Comparison of ENCODE assay signal across 21 cellular contexts in genomic region chr20:1295276-1295930, GRCh38. TPM values are rescaled to one million over a fixed set of nuclear protein-coding genes. Genes with fewer than 3 reads are reported as not detected.
DNase-seq lines count a peak whose midpoint lies in the region; FAIRE-seq and TF ChIP-seq lines count a peak whose summit lies in the region.
"Had no signal": no experiment of that assay in that cellular context is flagged by ENCODE, and none has a peak within 500 bp of the region (broad histone marks: within the 10 kb centered on the region; RNA-seq: fewer than 3 reads in every experiment).

No MANE protein-coding gene starts in this region.

- H3K9ac ChIP-seq in mesenchymal stem cell (ENCODE audit: low read length), result no peak overlapping the region

- TF ChIP-seq POLR2A in sigmoid colon (IDR thresholded peaks at IDR 0.05), result no peak

- H3K14ac ChIP-seq in mesenchymal stem cell (ENCODE audit: low read length in 2 of 2), result no peak overlapping the region

- H3K27ac ChIP-seq in dorsolateral prefrontal cortex (peak overlapping the region in 35 of 59 donors; percentile 4 to 89 (median 56)), mesenchymal stem cell (ENCODE audit: low read length, poor library complexity, severe bottlenecking) (no peak overlapping the region), sigmoid colon (no peak overlapping the region)
- H3K27ac ChIP-seq: A549, PC-9, SJSA1 had no signal

- H2BK15ac ChIP-seq in mesenchymal stem cell (ENCODE audit: low read depth, poor library complexity, severe bottlenecking), result no peak overlapping the region

- no peaks in the 10 kb centered on the region for H3K9me3 Mint-ChIP-seq in mesothelial cell of epicardium
- H3K9me3 Mint-ChIP-seq: CD4-positive, alpha-beta memory T cell had no signal

- no peaks in the 10 kb centered on the region for H3K9me3 ChIP-seq in mesenchymal stem cell (ENCODE audit: control insufficient read depth, low read length)
- H3K9me3 ChIP-seq in sigmoid colon, result no peaks in the 10 kb centered on the region
- H3K9me3 ChIP-seq: A549, SJSA1 had no signal

- H2BK120ac ChIP-seq in mesenchymal stem cell (ENCODE audit: low read depth, low read length), result no peak overlapping the region

- H3K4me3 Mint-ChIP-seq in mesothelial cell of epicardium, result no peak overlapping the region
- H3K4me3 Mint-ChIP-seq: CD4-positive, alpha-beta memory T cell had no signal

- no peak overlapping the region for H3K27ac Mint-ChIP-seq in mesothelial cell of epicardium

- H4K8ac ChIP-seq in mesenchymal stem cell (ENCODE audit: low read length), result peak overlapping the region; percentile 31

- no peak overlapping the region for H3K18ac ChIP-seq in mesenchymal stem cell (ENCODE audit: low read depth in 1 of 2, low read length in 2 of 2)

- H3K36me3 ChIP-seq in bronchial epithelial cell (ENCODE audit: control insufficient read depth, insufficient read depth, low read length) (no peaks in the 10 kb centered on the region), mesenchymal stem cell (ENCODE audit: control insufficient read depth in 1 of 2, insufficient read depth in 2 of 2, low read depth in 1 of 2, low read length in 2 of 2) (peaks cover 31 to 63% of the 10 kb centered on the region in 2 experiments), sigmoid colon (peaks cover 0 to 22% (median 0%) of the 10 kb centered on the region in 4 donors)

- TF ChIP-seq EP300 in sigmoid colon (IDR thresholded peaks at IDR 0.05), result no peak

- H3K4ac ChIP-seq in mesenchymal stem cell (ENCODE audit: low read depth in 1 of 2, low read length in 2 of 2), result no peak overlapping the region

- H3K27me3 ChIP-seq in bronchial epithelial cell (ENCODE audit: control insufficient read depth, insufficient read depth, low read length) (no peaks in the 10 kb centered on the region), dorsolateral prefrontal cortex (no peaks in the 10 kb centered on the region), mesenchymal stem cell (ENCODE audit: control insufficient read depth in 1 of 2, insufficient read depth in 1 of 2, low read length in 2 of 2) (no peaks in the 10 kb centered on the region), sigmoid colon (no peaks in the 10 kb centered on the region)
- H3K27me3 ChIP-seq: SJSA1 had no signal

- no peak overlapping the region for H2AK5ac ChIP-seq in mesenchymal stem cell (ENCODE audit: low read length, severe bottlenecking)

- H3K23ac ChIP-seq in mesenchymal stem cell (ENCODE audit: low read length in 2 of 2), result no peak overlapping the region

- no peaks in the 10 kb centered on the region for H3K4me1 Mint-ChIP-seq in mesothelial cell of epicardium

- H3K4me2 ChIP-seq in mesenchymal stem cell (ENCODE audit: low read length, poor library complexity, severe bottlenecking), result no peak overlapping the region
- H3K4me2 ChIP-seq: A549, PC-9 had no signal

- peaks cover 3% of the 10 kb centered on the region for H3K27me3 Mint-ChIP-seq in mesothelial cell of epicardium (ENCODE audit: low read depth)
- H3K27me3 Mint-ChIP-seq: CD4-positive, alpha-beta memory T cell had no signal

- intact Hi-C loops in dorsolateral prefrontal cortex (cut with DNase I) (no loop called here), sigmoid colon (cut with DNase I) (no loop called here)

- peaks cover 9% of the 10 kb centered on the region for H3K4me1 ChIP-seq in mesenchymal stem cell (ENCODE audit: control insufficient read depth, insufficient read depth, low read depth, low read length)
- H3K4me1 ChIP-seq in sigmoid colon, result no peaks in the 10 kb centered on the region
- H3K4me1 ChIP-seq: A549 had no signal

- FAIRE-seq in bronchial epithelial cell (lab: Jason Lieb, UNC), result peak; percentile 80
- FAIRE-seq: A549 had no signal

- H2BK12ac ChIP-seq in mesenchymal stem cell (ENCODE audit: low read length in 2 of 2), result no peak overlapping the region

- H3K4me3 ChIP-seq in bronchial epithelial cell (ENCODE audit: low read depth, low read length) (no peak overlapping the region), dorsolateral prefrontal cortex (no peak overlapping the region), mesenchymal stem cell (ENCODE audit: insufficient read depth in 1 of 2, low read depth in 1 of 2, low read length in 2 of 2) (no peak overlapping the region), sigmoid colon (no peak overlapping the region)
- H3K4me3 ChIP-seq: A549, PC-9, SJSA1 had no signal

- DNase-seq in bronchial epithelial cell (ENCODE audit: low read depth), result no peak
- peak in 1 of 10 donors; percentile 36 for DNase-seq in dorsolateral prefrontal cortex
- DNase-seq in mesenchymal stem cell, result no peak
- peak; percentile 46 for DNase-seq in sigmoid colon
- no peak for DNase-seq in mesothelial cell of epicardium (ENCODE audit: low spot score in 2 of 2, unreplicated experiment in 2 of 2)
- no peak for DNase-seq in AG20443 (ENCODE audit: low spot score)
- DNase-seq in NCI-H128 (lab: John Stamatoyannopoulos, UW; ENCODE audit: unreplicated experiment), result no peak
- DNase-seq: C1 segment of cervical spinal cord; CD4-positive, alpha-beta memory T cell; COR-L47; DMS53; H7; KBM-7; MV-4-11; NCI-H1105 treated with DMSO at 0.1 percent for 48 hours; NCI-H446; NCI-H524 treated with DMSO at 0.1 percent for 48 hours; NCI-H774; PC-9 had no signal

- no peaks in the 10 kb centered on the region for H3K36me3 Mint-ChIP-seq in mesothelial cell of epicardium

- peaks cover 39% of the 10 kb centered on the region for H3K79me1 ChIP-seq in mesenchymal stem cell (replicated peaks; ENCODE audit: low read length, poor library complexity, severe bottlenecking)

- 96% methylated on average over 20 of the region's 20 CpGs for WGBS in mesenchymal stem cell
- WGBS in sigmoid colon, 2 donors, result 96 to 97% methylated on average over 20 of the region's 20 CpGs

- H2BK5ac ChIP-seq in mesenchymal stem cell (ENCODE audit: low read depth, low read length, poor library complexity, severe bottlenecking), result no peak overlapping the region

- TF ChIP-seq CTCF in bronchial epithelial cell (IDR thresholded peaks at IDR 0.05; ENCODE audit: insufficient read depth, low read length, severe bottlenecking), result no peak
- no peak for TF ChIP-seq CTCF in dorsolateral prefrontal cortex (IDR thresholded peaks at IDR 0.05 in 54 of 56, conservative IDR thresholded peaks at IDR 0.05 in 2 of 56; ENCODE audit: low read depth in 1 of 56, partially characterized antibody in 56 of 56)
- TF ChIP-seq CTCF in sigmoid colon (IDR thresholded peaks at IDR 0.05), result no peak
- TF ChIP-seq CTCF in mesothelial cell of epicardium (IDR thresholded peaks at IDR 0.05; ENCODE audit: unreplicated experiment), result no peak

- H2AFZ ChIP-seq in mesenchymal stem cell (ENCODE audit: low read depth, low read length), result no peak overlapping the region
- H2AFZ ChIP-seq: PC-9 had no signal

- H4K91ac ChIP-seq in mesenchymal stem cell (ENCODE audit: low read length), result peak overlapping the region; percentile 58

RNA-seq across cellular contexts. Expression of gene SNPH, which starts 29.3 kb away (rescaled TPM):
- total RNA-seq in bronchial epithelial cell, result 1.7 and 1.8 TPM in 2 replicates
- total RNA-seq in dorsolateral prefrontal cortex, result 100 to 1,000 TPM in 109 of 120 experiments, 10 to 100 TPM in 11; 41.7 to 197 (median 132) TPM
- polyA plus RNA-seq in mesenchymal stem cell (2013, experiment 1 of 2), result 10.0 TPM
- polyA plus RNA-seq in mesenchymal stem cell (2013, experiment 2 of 2), result 9.5 TPM
- 10 to 100 TPM in 1 of 4 donors, 1 to 10 TPM in 3; 6.4 to 21.0 (median 8.9) TPM for total RNA-seq in sigmoid colon
- 1 to 10 TPM in 1 of 3 donors, under 1 TPM in 2; under 0.01 to 4.4 (median 0.23) TPM for polyA plus RNA-seq in sigmoid colon
- total RNA-seq in mesothelial cell of epicardium, result 3.0 to 3.4 TPM (median 3.3 TPM) in 3 replicates

RNA-seq across cellular contexts. Expression of gene SDCBP2, which starts 33.5 kb away (rescaled TPM):
- total RNA-seq in bronchial epithelial cell (96.4 and 176 TPM in 2 replicates), dorsolateral prefrontal cortex (10 to 100 TPM in 118 of 120 experiments, 1 to 10 TPM in 2; 6.5 to 34.6 (median 21.2) TPM), sigmoid colon (1 to 10 TPM; 1.1 to 3.6 (median 1.9) TPM), mesothelial cell of epicardium (1.8 to 3.4 TPM (median 2.9 TPM) in 3 replicates)
- polyA plus RNA-seq in mesenchymal stem cell (2013, experiment 1 of 2), result 1.6 TPM
- 1.8 TPM for polyA plus RNA-seq in mesenchymal stem cell (2013, experiment 2 of 2)
- 100 to 1,000 TPM; 229 to 724 (median 339) TPM for polyA plus RNA-seq in sigmoid colon

Comparison
In these comparisons a context has a peak if more than half of its experiments do, and no peak if none do; other contexts are left out.
1. H3K27ac ChIP-seq: peak in dorsolateral prefrontal cortex (35 of 59); none in mesenchymal stem cell (single experiment) and sigmoid colon (0 of 4).